Comparison of ENCODE assay signal across 20 cellular contexts in the genomic region with DNA sequence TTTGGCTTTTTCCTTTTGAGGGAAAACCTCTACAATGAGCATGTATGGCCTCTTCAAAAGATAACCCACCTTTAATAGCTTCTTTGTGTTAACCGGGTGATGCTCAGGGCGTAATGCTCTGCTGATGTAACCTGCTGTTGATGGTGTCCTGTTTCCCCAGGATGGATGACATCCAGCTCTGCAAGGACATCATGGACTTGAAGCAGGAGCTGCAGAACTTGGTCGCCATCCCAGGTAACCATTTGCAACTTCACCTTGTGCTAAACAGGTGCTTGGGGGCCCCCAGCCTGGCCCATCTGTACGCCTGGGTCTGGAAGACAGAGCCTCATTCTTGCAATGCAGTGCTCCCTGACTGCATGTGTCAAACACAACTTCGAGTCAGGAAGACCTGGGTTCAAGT.
"Had no signal": no experiment of that assay in that cellular context is flagged by ENCODE, and none has a peak within 500 bp of the region (broad histone marks: within the 10 kb centered on the region; RNA-seq: fewer than 3 reads in every experiment).

No MANE protein-coding gene starts in this region.

- H3K4me3 ChIP-seq: colonic mucosa, esophagus squamous epithelium, heart right ventricle, left lung, lower lobe of right lung, mucosa of descending colon had no signal

- ATAC-seq: effector memory CD8-positive, alpha-beta T cell; esophagus mucosa; heart right ventricle; left cardiac atrium; left lung; left ventricle myocardium superior; lower lobe of right lung; mucosa of descending colon had no signal

- DNase-seq: colonic mucosa; cortex of kidney; effector CD8-positive, alpha-beta T cell; effector memory CD8-positive, alpha-beta T cell; endodermal cell; erythroblast; esophagus squamous epithelium; foreskin fibroblast; glutamatergic neuron; head of caudate nucleus; heart right ventricle; hippocampal formation; left cardiac atrium; left lung; left ventricle myocardium superior; lower lobe of right lung; mesenchymal stem cell; mucosa of descending colon had no signal

- H3K27ac ChIP-seq: colonic mucosa, epithelial cell of prostate, esophagus squamous epithelium, heart right ventricle, left lung, lower lobe of right lung had no signal

- H3K36me3 ChIP-seq: colonic mucosa, esophagus squamous epithelium, left lung, lower lobe of right lung had no signal

- H3K9me3 ChIP-seq: colonic mucosa, esophagus squamous epithelium, heart right ventricle, left lung, lower lobe of right lung, mucosa of descending colon had no signal

- H3K27me3 ChIP-seq: colonic mucosa, esophagus squamous epithelium, heart right ventricle, left lung had no signal
